In genomic region chr20:52083627-52084232, GRCh38 we compare ENCODE assay signal across 8 cellular contexts.
DNase-seq lines count a peak whose midpoint lies in the region; ATAC-seq and TF ChIP-seq lines count a peak whose summit lies in the region.

No MANE protein-coding gene starts in this region.

- DNase-seq in ACHN: peak; percentile 50
- peak; percentile 68 for DNase-seq in GM13977 (ENCODE audit: low spot score)
- peak; percentile 62 for DNase-seq in NCI-H345 (lab: John Stamatoyannopoulos, UW)
- peak; percentile 53 to 64 for DNase-seq in activated CD4-positive, alpha-beta T cell treated with anti-CD3 and anti-CD28 coated beads, Interleukin-2, amount 50 U/mL, for 48 hours
- peak; percentile 86 for DNase-seq in fibroblast of peridontal ligament (ENCODE audit: extremely low read depth)

- in situ Hi-C loops in ACHN (cut with HindIII; ENCODE audit: low pct_ligation_motif_present, low pct_unique_long_range_greater_than_20kb, low sequenced_read_pairs): no loop called here
- in situ Hi-C loops in GM13977 (cut with MboI; ENCODE audit: low pct_unique_long_range_greater_than_20kb, low sequenced_read_pairs, unreplicated experiment): no loop called here

- H3K4me2 ChIP-seq in neural cell (ENCODE audit: low read length): no peak overlapping the region

- H3F3A ChIP-seq in neural cell (ENCODE audit: insufficient read depth, low read length, poor library complexity, severe bottlenecking): no peaks in the 10 kb centered on the region

- peak; percentile 97 for TF ChIP-seq RAD21 in neural cell (conservative IDR thresholded peaks at IDR 0.05)

- H3K27ac ChIP-seq in neural cell (ENCODE audit: low read length): no peak overlapping the region

- no peak for TF ChIP-seq EP300 in neural cell (conservative IDR thresholded peaks at IDR 0.05; ENCODE audit: poor library complexity, severe bottlenecking)

- H4K20me1 ChIP-seq in neural cell (ENCODE audit: insufficient read depth): no peaks in the 10 kb centered on the region

- H3K79me2 ChIP-seq in neural cell (replicated peaks; ENCODE audit: insufficient read depth, low read length): no peaks in the 10 kb centered on the region

- no peak overlapping the region for H2AFZ ChIP-seq in neural cell (ENCODE audit: low read depth, low read length)

- H3K36me3 ChIP-seq in neural cell (ENCODE audit: insufficient read depth, low read length): no peaks in the 10 kb centered on the region

- H3K9ac ChIP-seq in neural cell (ENCODE audit: low read length): no peak overlapping the region

- TF ChIP-seq CTCF in GM13977 (IDR thresholded peaks at IDR 0.05; ENCODE audit: extremely low read depth, insufficient read depth, missing control alignments) (peak; percentile 38), neural cell (IDR thresholded peaks at IDR 0.05; ENCODE audit: poor library complexity, severe bottlenecking) (peak; percentile 92)

- ATAC-seq in GM21367 (IDR thresholded peaks at IDR 0.05; ENCODE audit: unreplicated experiment) (no peak), GM21717 (IDR thresholded peaks at IDR 0.05; ENCODE audit: unreplicated experiment) (no peak)

- H3K9me3 ChIP-seq in neural cell (ENCODE audit: low read length): no peaks in the 10 kb centered on the region

- no peaks in the 10 kb centered on the region for H3K27me3 ChIP-seq in neural cell (ENCODE audit: insufficient read depth, low read depth, low read length)

- H3K9me2 ChIP-seq in neural cell (ENCODE audit: insufficient read depth, low read length): no peaks in the 10 kb centered on the region

- no peak overlapping the region for H3K4me3 ChIP-seq in neural cell (ENCODE audit: low read length)

TF ChIP-seq in neural cell, 6 proteins besides CTCF, POLR2A, EP300 and RAD21:
- peak; percentile 94 for TF ChIP-seq SMC3 (conservative IDR thresholded peaks at IDR 0.05; ENCODE audit: poor library complexity)
- no peak for TF ChIP-seq REST (IDR thresholded peaks at IDR 0.05; ENCODE audit: borderline replicate concordance)
